10 cellular contexts compared by ENCODE assay signal in the genomic region with DNA sequence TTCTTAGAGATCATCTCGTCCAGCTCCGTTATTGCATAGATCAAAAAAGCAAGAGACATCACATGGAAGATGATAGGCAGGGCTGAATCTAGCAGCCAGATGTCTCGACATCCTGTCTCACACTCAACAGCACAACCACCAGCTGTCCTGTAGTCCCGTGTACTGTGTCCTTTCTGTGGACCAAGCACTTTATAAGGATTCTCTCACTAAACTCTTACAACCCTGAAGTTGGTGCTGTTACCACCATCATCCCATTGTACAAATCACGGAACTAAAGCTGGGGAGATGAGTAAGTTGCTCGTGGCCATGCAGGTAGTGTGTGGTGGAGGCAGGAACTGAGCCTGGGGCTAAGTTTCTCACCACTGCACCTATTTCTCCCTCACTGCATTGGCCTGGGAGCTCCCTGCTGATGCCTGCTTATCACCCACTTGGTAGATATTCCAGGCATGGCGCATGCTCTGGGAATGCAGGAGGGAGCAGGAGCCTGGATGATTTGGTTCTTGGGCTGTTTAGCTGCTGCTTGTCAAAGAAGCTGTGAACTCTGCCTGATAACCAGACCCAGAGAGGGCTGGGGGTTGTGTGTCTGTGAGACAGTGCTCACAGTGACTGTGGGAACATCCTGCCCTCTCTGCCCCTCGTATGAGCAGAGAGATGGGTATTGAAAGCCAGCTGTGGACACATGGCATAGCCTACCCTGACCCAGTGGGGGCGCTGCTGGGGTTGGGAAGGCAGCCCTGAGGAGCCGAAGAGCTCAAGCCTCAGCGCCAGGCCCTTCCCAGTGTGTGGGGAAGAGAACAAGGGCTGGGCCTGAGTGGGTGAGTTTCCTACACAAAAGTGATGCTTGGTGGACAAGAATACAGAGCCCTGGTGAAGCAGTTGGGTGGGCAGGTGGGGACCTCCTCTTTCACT. TPM values are rescaled to one million over a fixed set of nuclear protein-coding genes. Genes with fewer than 3 reads are reported as not detected.
DNase-seq lines count a peak whose midpoint lies in the region; ATAC-seq, FAIRE-seq and TF ChIP-seq lines count a peak whose summit lies in the region.
"Had no signal": no experiment of that assay in that cellular context is flagged by ENCODE, and none has a peak within 500 bp of the region (broad histone marks: within the 10 kb centered on the region; RNA-seq: fewer than 3 reads in every experiment).

No MANE protein-coding gene starts in this region.

- WGBS in H1 (ENCODE audit: extremely low coverage in 1 of 2, insufficient coverage in 1 of 2, insufficient read length in 1 of 2, insufficient replicate concordance in 2 of 2, low coverage in 1 of 2, low lambda C conversion rate in 2 of 2, missing lambda C conversion rate in 1 of 2), 2 experiments, result 59% methylated on average over 10 of the region's 11 CpGs; no CpG with 5 or more reads in 1 of the 2 experiments

- H3K4me1 ChIP-seq in H1 (replicated peaks in 1 of 4; ENCODE audit: control insufficient read depth in 3 of 4, insufficient read depth in 4 of 4, low read length in 3 of 4), result peaks cover 4 to 15% (median 6%) of the 10 kb centered on the region in 4 experiments

- no peak overlapping the region for H2AK5ac ChIP-seq in H1 (ENCODE audit: low read depth, low read length)

- H3K27me3 ChIP-seq in H1 (replicated peaks in 1 of 4; ENCODE audit: control insufficient read depth in 3 of 4, extremely low read depth in 1 of 4, insufficient read depth in 3 of 4, low read length in 3 of 4), result no peaks in the 10 kb centered on the region

- H2AFZ ChIP-seq in H1 (ENCODE audit: low read length), result no peak overlapping the region

- no peak overlapping the region for H4K8ac ChIP-seq in H1 (ENCODE audit: extremely low read depth, insufficient read depth, low read length)

- H3K14ac ChIP-seq in H1 (ENCODE audit: insufficient read length), result no peak overlapping the region

- no peak overlapping the region for H3K4me3 ChIP-seq in H1 (ENCODE audit: extremely low read depth in 1 of 4, insufficient read depth in 2 of 4, low read depth in 3 of 4, low read length in 4 of 4)

- TF ChIP-seq EP300 in H1 (IDR thresholded peaks at IDR 0.05; ENCODE audit: borderline replicate concordance in 1 of 2, low read depth in 2 of 2, low read length in 2 of 2), result no peak

- no peak overlapping the region for H2BK5ac ChIP-seq in H1 (ENCODE audit: low read depth, low read length)

- H3K79me1 ChIP-seq in H1 (ENCODE audit: low read depth, low read length), result 0 out of 2 replicates have a peak, but pooled peaks cover 4% of the 10 kb centered on the region

- H2BK120ac ChIP-seq in H1 (replicated peaks; ENCODE audit: low read depth, low read length), result no peak overlapping the region

- H4K20me1 ChIP-seq in H1 (replicated peaks in 1 of 2; ENCODE audit: control insufficient read depth in 1 of 2, insufficient read depth in 2 of 2, low read length in 2 of 2), result no peaks in the 10 kb centered on the region

- no peak overlapping the region for H3K9ac ChIP-seq in H1 (replicated peaks in 1 of 4; ENCODE audit: extremely low read depth in 1 of 4, low read depth in 3 of 4, low read length in 3 of 4)

- H3K23me2 ChIP-seq in H1 (ENCODE audit: low read depth, low read length), result no peaks in the 10 kb centered on the region

- H3K18ac ChIP-seq in H1 (ENCODE audit: extremely low read depth, low read length), result no peak overlapping the region

- no peak overlapping the region for H3K23ac ChIP-seq in H1 (ENCODE audit: insufficient read length)

- H2BK20ac ChIP-seq in H1 (ENCODE audit: low read length), result no peak overlapping the region

- H3K9me3 ChIP-seq in H1 (ENCODE audit: insufficient read depth in 2 of 2, low read depth in 1 of 2, low read length in 1 of 2), result no peaks in the 10 kb centered on the region

- 0 out of 2 replicates have a peak overlapping the region, but pooled peaks have one; percentile 12 for H2BK15ac ChIP-seq in H1 (ENCODE audit: low read length)

- H3K4me2 ChIP-seq in H1 (ENCODE audit: insufficient read depth in 1 of 2, low read depth in 2 of 2, low read length in 2 of 2), result no peak overlapping the region

- no peak for ATAC-seq in HG02610 (IDR thresholded peaks at IDR 0.05; ENCODE audit: unreplicated experiment)

- peak; percentile 90 to 92 (median 92) for TF ChIP-seq CTCF in H1 (IDR thresholded peaks at IDR 0.05; ENCODE audit: control extremely low read depth in 1 of 3, insufficient read depth in 1 of 3, low read depth in 1 of 3, low read length in 3 of 3)

- H3K4ac ChIP-seq in H1 (replicated peaks; ENCODE audit: insufficient read length, low read depth, low read length), result no peak overlapping the region

- H4K5ac ChIP-seq in H1 (ENCODE audit: insufficient read length, low read depth, low read length), result no peak overlapping the region

- H3K79me2 ChIP-seq in H1 (ENCODE audit: control insufficient read depth in 1 of 2, insufficient read depth in 2 of 2, low read length in 2 of 2), result no peaks in the 10 kb centered on the region

- TF ChIP-seq POLR2A in H1 (IDR thresholded peaks at IDR 0.05; ENCODE audit: control extremely low read depth in 1 of 2, low read depth in 2 of 2, low read length in 2 of 2), result no peak

- peak; percentile 22 for DNase-seq in SIG-M5 treated with dmso at 0.1 percent for 504 hours (lab: John Stamatoyannopoulos, UW; ENCODE audit: unreplicated experiment)
- DNase-seq in SIG-M5 (lab: John Stamatoyannopoulos, UW), result no peak
- DNase-seq in NCI-H226, result peak; percentile 97
- DNase-seq in H1 (ENCODE audit: low read depth in 1 of 2, low spot score in 2 of 2), result peak in 1 of 2 experiments; percentile 89
- DNase-seq in retina, result peak; percentile 13
- DNase-seq in superior temporal gyrus (ENCODE audit: extremely low spot score), result no peak
- DNase-seq in COR-L47 (lab: John Stamatoyannopoulos, UW), result no peak

- no peak overlapping the region for H4K91ac ChIP-seq in H1 (replicated peaks; ENCODE audit: insufficient read length, low read length)

- H3K27ac ChIP-seq in H1 (ENCODE audit: low read depth, low read length), result no peak overlapping the region

- H3K56ac ChIP-seq in H1 (replicated peaks; ENCODE audit: insufficient read length, low read depth, low read length), result no peak overlapping the region

- peak; percentile 65 to 81 for TF ChIP-seq RAD21 in H1 (IDR thresholded peaks at IDR 0.05 in 1 of 2, conservative IDR thresholded peaks at IDR 0.05 in 1 of 2; ENCODE audit: low read depth in 2 of 2, low read length in 2 of 2)

- H3K36me3 ChIP-seq in H1 (ENCODE audit: control insufficient read depth in 2 of 4, insufficient read depth in 4 of 4, low read length in 3 of 4), result no peaks in the 10 kb centered on the region

- H2BK12ac ChIP-seq in H1 (ENCODE audit: low read depth, low read length), result 0 out of 2 replicates have a peak overlapping the region, but pooled peaks have one; percentile 13

- CTCF ChIA-PET in H1 (lab: Charles Lee; ENCODE audit: partially characterized antibody), result interaction anchor here (0.5 to 49.7 kb wide), 74 partner anchors 3 to 1055 kb away, joined by 3 to 1089 read pairs (median 4); a partner anchor contains a TSS

- no peak for FAIRE-seq in H1 (lab: Jason Lieb, UNC)

- POLR2A ChIA-PET in H1 (lab: Charles Lee; ENCODE audit: partially characterized antibody), result interaction anchor here (0.6 to 3.0 kb wide), 16 partner anchors 8 to 228 kb away, joined by 3 to 22 read pairs (median 3); a partner anchor contains a TSS

TF ChIP-seq in H1, 55 proteins besides CTCF, POLR2A, EP300 and RAD21 (continues in another document):
- TF ChIP-seq POU5F1 (IDR thresholded peaks at IDR 0.05; ENCODE audit: low read depth, low read length) (no peak), CBX5 (IDR thresholded peaks at IDR 0.05; ENCODE audit: low read depth, low read length) (no peak), TEAD4 (IDR thresholded peaks at IDR 0.05; ENCODE audit: low read depth, low read length) (no peak), CHD2 (IDR thresholded peaks at IDR 0.05; ENCODE audit: low read length) (no peak), FOSL1 (IDR thresholded peaks at IDR 0.05; ENCODE audit: insufficient read depth, low read depth, low read length) (no peak), ZNF274 (IDR thresholded peaks at IDR 0.05; ENCODE audit: borderline replicate concordance, extremely low read depth, low read length) (no peak), RFX5 (IDR thresholded peaks at IDR 0.05; ENCODE audit: borderline replicate concordance, low read depth, low read length) (no peak), YY1 (IDR thresholded peaks at IDR 0.05; ENCODE audit: low read depth, low read length) (no peak), CREB1 (IDR thresholded peaks at IDR 0.05) (no peak)
- TF ChIP-seq, protein P1, sequence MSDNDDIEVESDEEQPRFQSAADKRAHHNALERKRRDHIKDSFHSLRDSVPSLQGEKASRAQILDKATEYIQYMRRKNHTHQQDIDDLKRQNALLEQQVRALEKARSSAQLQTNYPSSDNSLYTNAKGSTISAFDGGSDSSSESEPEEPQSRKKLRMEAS (IDR thresholded peaks at IDR 0.05), result 0 out of 2 replicates have a peak, but pooled peaks have one; percentile 50

RNA-seq across cellular contexts. Expression of a gene that starts 13.6 kb away (rescaled TPM):
- 7.0 and 9.9 TPM in 2 replicates for total RNA-seq in H1 (2021; fragmentation: NEBNext Ultra II Directional; extraction: Animal tissue kit (Norgen Biotek cat#: 25700))
- 9.0 and 12.5 TPM in 2 replicates for polyA plus RNA-seq in H1 (2011; rRNA removed)
- 22.1 TPM for polyA plus RNA-seq in H1 (2011; cell fraction: cytosol; rRNA removed)
- polyA plus RNA-seq in H1 (2011; cell fraction: nucleus; rRNA removed), result 186 TPM
- 10.0 to 15.4 TPM (median 12.6 TPM) in 4 replicates for polyA plus RNA-seq in H1 (2012, experiment 1 of 2)
- polyA plus RNA-seq in H1 (2012, experiment 2 of 2), result 1.9 TPM
- 5.7 TPM for polyA plus RNA-seq in H1 (2013, experiment 1 of 2)
- polyA plus RNA-seq in H1 (2013, experiment 2 of 2), result 3.7 TPM
- polyA minus RNA-seq in H1 (2011; rRNA and poly(A)+ RNA removed), result 9.0 and 14.0 TPM in 2 replicates
- polyA minus RNA-seq in H1 (2011; cell fraction: cytosol; rRNA and poly(A)+ RNA removed), result 11.4 TPM
- polyA minus RNA-seq in H1 (2011; cell fraction: nucleus; rRNA and poly(A)+ RNA removed), result 37.6 TPM

RNA-seq across cellular contexts. Expression of a gene that starts 32.7 kb away (rescaled TPM):
- 107 TPM in 2 replicates for total RNA-seq in H1 (2021; fragmentation: NEBNext Ultra II Directional; extraction: Animal tissue kit (Norgen Biotek cat#: 25700))
- 160 and 173 TPM in 2 replicates for polyA plus RNA-seq in H1 (2011; rRNA removed)
- polyA plus RNA-seq in H1 (2011; cell fraction: cytosol; rRNA removed), result 145 TPM
- 139 TPM for polyA plus RNA-seq in H1 (2011; cell fraction: nucleus; rRNA removed)
- 74.7 to 91.0 TPM (median 88.0 TPM) in 4 replicates for polyA plus RNA-seq in H1 (2012, experiment 1 of 2)
- polyA plus RNA-seq in H1 (2012, experiment 2 of 2), result 75.9 TPM
- 66.1 TPM for polyA plus RNA-seq in H1 (2013, experiment 1 of 2)
- polyA plus RNA-seq in H1 (2013, experiment 2 of 2), result 65.5 TPM
- polyA minus RNA-seq in H1 (2011; rRNA and poly(A)+ RNA removed), result 169 and 202 TPM in 2 replicates
- polyA minus RNA-seq in H1 (2011; cell fraction: cytosol; rRNA and poly(A)+ RNA removed), result 46.2 TPM
- 65.6 TPM for polyA minus RNA-seq in H1 (2011; cell fraction: nucleus; rRNA and poly(A)+ RNA removed)

RNA-seq across cellular contexts. Expression of a gene that starts 45.9 kb away (rescaled TPM):
- total RNA-seq in H1 (2021; fragmentation: NEBNext Ultra II Directional; extraction: Animal tissue kit (Norgen Biotek cat#: 25700)), result not detected in 2 replicates
- polyA plus RNA-seq in H1 (2011; rRNA removed), result not detected in 2 replicates
- not detected for polyA plus RNA-seq in H1 (2011; cell fraction: cytosol; rRNA removed)
- not detected for polyA plus RNA-seq in H1 (2011; cell fraction: nucleus; rRNA removed)
- not detected in 4 replicates for polyA plus RNA-seq in H1 (2012, experiment 1 of 2)
- polyA plus RNA-seq in H1 (2012, experiment 2 of 2), result not detected
- polyA plus RNA-seq in H1 (2013, experiment 1 of 2), result not detected
- polyA plus RNA-seq in H1 (2013, experiment 2 of 2), result not detected
- not detected in 2 replicates for polyA minus RNA-seq in H1 (2011; rRNA and poly(A)+ RNA removed)
- not detected for polyA minus RNA-seq in H1 (2011; cell fraction: cytosol; rRNA and poly(A)+ RNA removed)
- not detected for polyA minus RNA-seq in H1 (2011; cell fraction: nucleus; rRNA and poly(A)+ RNA removed)
- total RNA-seq: endothelial cell of umbilical vein, renal cortical epithelial cell had no signal
- polyA plus RNA-seq: endothelial cell of umbilical vein had no signal

Comparison
In these comparisons a context has a peak if more than half of its experiments do, and no peak if none do; other contexts are left out.
1. DNase-seq: peak in SIG-M5 treated with dmso at 0.1 percent for 504 hours (single experiment), NCI-H226 (single experiment) and retina (single experiment); none in SIG-M5 (single experiment), superior temporal gyrus (single experiment) and COR-L47 (single experiment).